In the genomic region with DNA sequence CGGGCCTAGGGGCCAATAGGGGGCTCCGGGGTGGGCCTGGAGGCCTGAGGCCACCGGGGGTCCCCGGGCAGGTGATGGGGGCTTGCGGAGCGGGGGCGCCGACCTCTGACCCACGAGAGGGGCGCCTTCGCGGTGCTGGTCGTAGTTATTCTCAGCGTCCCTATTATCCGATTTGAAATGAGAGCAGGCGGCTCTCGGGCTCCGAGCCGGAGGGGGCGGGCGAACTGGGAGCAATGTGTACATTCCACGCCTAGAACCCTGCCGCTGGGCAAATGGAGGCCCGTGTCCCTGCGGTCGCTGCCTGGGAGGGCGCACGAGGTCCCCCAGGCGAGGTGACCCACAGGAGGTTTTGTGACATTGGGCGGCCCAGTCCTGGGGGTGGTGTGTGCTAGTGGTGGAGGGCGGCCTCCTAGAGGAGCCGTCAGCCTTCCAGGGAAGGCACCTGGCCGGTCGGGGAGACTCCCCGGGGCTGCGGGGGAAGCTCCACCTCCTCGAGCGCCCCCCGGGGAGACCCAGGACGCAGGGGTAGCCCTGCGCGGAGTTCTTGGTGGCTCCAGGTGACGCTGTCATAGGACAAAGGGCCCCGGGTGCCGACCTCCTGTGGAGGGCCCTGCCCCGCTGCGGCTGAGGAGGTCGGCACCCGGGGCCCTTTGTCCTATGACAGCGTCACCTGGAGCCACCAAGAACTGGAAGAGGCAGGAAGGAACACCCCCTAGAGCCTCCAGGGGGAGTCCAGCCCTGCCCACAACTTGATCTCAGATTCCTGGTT, we compare ENCODE assay signal across 8 cellular contexts.
DNase-seq lines count a peak whose midpoint lies in the region; ATAC-seq, FAIRE-seq and TF ChIP-seq lines count a peak whose summit lies in the region.

No MANE protein-coding gene starts in this region.

- peak; percentile 56 for DNase-seq in OCI-LY7 (ENCODE audit: low spot score)
- DNase-seq in activated gamma-delta T cell treated with Interleukin-2 at 50 U/mL for 16 hours, result peak; percentile 22
- peak; percentile 65 for DNase-seq in glutamatergic neuron
- DNase-seq in pancreas, result peak; percentile 40 to 90 (median 74)
- DNase-seq in NCI-H774 (lab: John Stamatoyannopoulos, UW), result no peak

- H3K4me2 ChIP-seq in OCI-LY7 (ENCODE audit: low read length), result peak overlapping the region; percentile 88

- TF ChIP-seq CTCF in OCI-LY7 (conservative IDR thresholded peaks at IDR 0.05; ENCODE audit: low read length), result 0 out of 2 replicates have a peak, but pooled peaks have one; percentile 24
- TF ChIP-seq CTCF in glutamatergic neuron (IDR thresholded peaks at IDR 0.05; ENCODE audit: partially characterized antibody, unreplicated experiment), result no peak
- TF ChIP-seq CTCF in pancreas (IDR thresholded peaks at IDR 0.05), result no peak

- H3K27ac Mint-ChIP-seq in glutamatergic neuron (ENCODE audit: unreplicated experiment), result no peak overlapping the region

- H3K79me2 ChIP-seq in OCI-LY7 (ENCODE audit: insufficient read depth, low read depth, low read length), result no peaks in the 10 kb centered on the region

- ATAC-seq in HG02885 (IDR thresholded peaks at IDR 0.05; ENCODE audit: poor library complexity, unreplicated experiment), result peak; percentile 11
- ATAC-seq in pancreas, result peak; percentile 43 to 56 (median 46)
- no peak for ATAC-seq in GM18873 (IDR thresholded peaks at IDR 0.05; ENCODE audit: low FRiP score, unreplicated experiment)

- peaks cover 2% of the 10 kb centered on the region for H3K27me3 Mint-ChIP-seq in glutamatergic neuron (ENCODE audit: unreplicated experiment)

- H3K27ac ChIP-seq in OCI-LY7 (ENCODE audit: low read depth, low read length, poor library complexity, severe bottlenecking) (peak overlapping the region; percentile 83), pancreas (peak overlapping the region; percentile 94 to 99 (median 96))

- H3K9me3 ChIP-seq in OCI-LY7 (ENCODE audit: low read length), result no peaks in the 10 kb centered on the region
- H3K9me3 ChIP-seq in pancreas, result no peaks in the 10 kb centered on the region

- BruUV-seq in OCI-LY7 (replicated peaks; lab: Mats Ljungman, UMichigan), result no TSS peak

- no peak for FAIRE-seq in pancreas (lab: Jason Lieb, UNC)

- POLR2A ChIA-PET in OCI-LY7 (lab: Charles Lee), result no interaction called here

- H3K4me3 ChIP-seq in GM08714 (ENCODE audit: low read length) (peak overlapping the region; percentile 89; the same call in 1 of the 2 replicates), OCI-LY7 (ENCODE audit: low read depth, low read length, poor library complexity, severe bottlenecking) (peak overlapping the region; percentile 79), pancreas (peak overlapping the region; percentile 78 to 89 (median 80))

- no peaks in the 10 kb centered on the region for H3K27me3 ChIP-seq in pancreas

- peaks cover 5% of the 10 kb centered on the region for H3K9me3 Mint-ChIP-seq in glutamatergic neuron (ENCODE audit: unreplicated experiment)

- H2AFZ ChIP-seq in OCI-LY7 (ENCODE audit: low read length), result no peak overlapping the region

- H3K9me2 ChIP-seq in OCI-LY7 (ENCODE audit: insufficient read depth, low read length), result no peaks in the 10 kb centered on the region

- intact Hi-C loops in OCI-LY7 (cut with micrococcal nuclease; ENCODE audit: unreplicated experiment), result loop anchor here (2.0 kb wide), 2 partner anchors 103 to 673 kb away; partner anchors contain the start of gene PRKX
- intact Hi-C loops in pancreas (cut with DNase I), result no loop called here

- WGBS in pancreas, 2 donors, result 0 to 1% methylated on average over 47 to 49 of the region's 50 CpGs

- H3K4me3 Mint-ChIP-seq in glutamatergic neuron (ENCODE audit: unreplicated experiment), result peak overlapping the region; percentile 63

- H3K4me1 Mint-ChIP-seq in glutamatergic neuron (ENCODE audit: low read depth, unreplicated experiment), result no peaks in the 10 kb centered on the region

- no peaks in the 10 kb centered on the region for H3K36me3 Mint-ChIP-seq in glutamatergic neuron (ENCODE audit: unreplicated experiment)

- CTCF ChIA-PET in OCI-LY7 (lab: Charles Lee; ENCODE audit: unreplicated experiment), result no interaction called here

- H4K20me1 ChIP-seq in OCI-LY7 (ENCODE audit: insufficient read depth, low read length), result no peaks in the 10 kb centered on the region

- H3K36me3 ChIP-seq in OCI-LY7 (ENCODE audit: insufficient read depth, low read length) (peaks cover 39% of the 10 kb centered on the region), pancreas (no peaks in the 10 kb centered on the region)

- H3K4me1 ChIP-seq in OCI-LY7 (ENCODE audit: insufficient read depth, low read length, poor library complexity, severe bottlenecking), result peaks cover 23% of the 10 kb centered on the region
- peaks cover 0 to 6% (median 0%) of the 10 kb centered on the region in 3 donors for H3K4me1 ChIP-seq in pancreas
